ENCODE assay signal across 13 cellular contexts in genomic region chr1:45864765-45865164, GRCh38.
DNase-seq lines count a peak whose midpoint lies in the region; ATAC-seq and TF ChIP-seq lines count a peak whose summit lies in the region.
"Had no signal": no experiment of that assay in that cellular context is flagged by ENCODE, and none has a peak within 500 bp of the region (broad histone marks: within the 10 kb centered on the region; RNA-seq: fewer than 3 reads in every experiment).

No MANE protein-coding gene starts in this region.

- H3K36me3 ChIP-seq in WERI-Rb-1 (no peaks in the 10 kb centered on the region), thoracic aorta (no peaks in the 10 kb centered on the region)

- H3K9me3 ChIP-seq in WERI-Rb-1 (ENCODE audit: severe bottlenecking) (no peaks in the 10 kb centered on the region), thoracic aorta (no peaks in the 10 kb centered on the region)

- no peak for ATAC-seq in activated T-cell treated with anti-CD3 and anti-CD28 coated beads, Interleukin-2, amount 50 U/mL, for 72 hours (replicated peaks in 1 of 2)
- ATAC-seq in activated T-cell treated with anti-CD3 and anti-CD28 coated beads, Interleukin-2, amount 50 U/mL, for 4 hours: no peak
- no peak for ATAC-seq in thoracic aorta (ENCODE audit: insufficient number of reproducible peaks, low FRiP score, low read depth)
- no peak for ATAC-seq in stimulated activated naive B cell treated with anti-CD40 and anti-IgM and Interleukin-4, amounts not matched to agents 10 μg/mL and 1 μg/mL and 100 μg/mL, for 72 hours (replicated peaks)

- H3K27ac Mint-ChIP-seq in activated T-cell treated with anti-CD3 and anti-CD28 coated beads, Interleukin-2, amount 50 U/mL, for 72 hours: peak overlapping the region; percentile 15
- peak overlapping the region; percentile 93 for H3K27ac Mint-ChIP-seq in glutamatergic neuron (ENCODE audit: unreplicated experiment)
- H3K27ac Mint-ChIP-seq in stimulated activated naive B cell treated with anti-CD40 and anti-IgM and Interleukin-4, amounts not matched to agents 10 μg/mL and 1 μg/mL and 100 μg/mL, for 72 hours: no peak overlapping the region
- H3K27ac Mint-ChIP-seq: activated B cell treated with CpG ODN at 0.5 μM for 24 hours, progenitor cell of endocrine pancreas had no signal

- peaks cover 42% of the 10 kb centered on the region for H3K4me1 Mint-ChIP-seq in activated T-cell treated with anti-CD3 and anti-CD28 coated beads, Interleukin-2, amount 50 U/mL, for 72 hours (ENCODE audit: low read depth)
- H3K4me1 Mint-ChIP-seq in activated T-cell treated with anti-CD3 and anti-CD28 coated beads, Interleukin-2, amount 50 U/mL, for 4 hours (ENCODE audit: low read depth): peaks cover 19% of the 10 kb centered on the region
- peaks cover 42% of the 10 kb centered on the region for H3K4me1 Mint-ChIP-seq in glutamatergic neuron (ENCODE audit: low read depth, unreplicated experiment)
- peaks cover 10% of the 10 kb centered on the region in 2 donors for H3K4me1 Mint-ChIP-seq in stimulated activated naive B cell treated with anti-CD40 and anti-IgM and Interleukin-4, amounts not matched to agents 10 μg/mL and 1 μg/mL and 100 μg/mL, for 72 hours

- TF ChIP-seq CTCF in WERI-Rb-1 (IDR thresholded peaks at IDR 0.05; ENCODE audit: low read depth, low read length) (no peak), glutamatergic neuron (IDR thresholded peaks at IDR 0.05; ENCODE audit: partially characterized antibody, unreplicated experiment) (no peak), thoracic aorta (IDR thresholded peaks at IDR 0.05) (no peak)

- H3K4me3 ChIP-seq in WERI-Rb-1 (ENCODE audit: low read depth, low read length): peak overlapping the region; percentile 36
- H3K4me3 ChIP-seq in thoracic aorta: peak overlapping the region; percentile 31

- H3K27me3 Mint-ChIP-seq in activated T-cell treated with anti-CD3 and anti-CD28 coated beads, Interleukin-2, amount 50 U/mL, for 72 hours (ENCODE audit: low read depth): no peaks in the 10 kb centered on the region
- no peaks in the 10 kb centered on the region for H3K27me3 Mint-ChIP-seq in activated T-cell treated with anti-CD3 and anti-CD28 coated beads, Interleukin-2, amount 50 U/mL, for 4 hours (ENCODE audit: low read depth)
- no peaks in the 10 kb centered on the region for H3K27me3 Mint-ChIP-seq in glutamatergic neuron (ENCODE audit: unreplicated experiment)
- H3K27me3 Mint-ChIP-seq in stimulated activated naive B cell treated with anti-CD40 and anti-IgM and Interleukin-4, amounts not matched to agents 10 μg/mL and 1 μg/mL and 100 μg/mL, for 72 hours: no peaks in the 10 kb centered on the region
- H3K27me3 Mint-ChIP-seq: activated B cell treated with CpG ODN at 0.5 μM for 24 hours, progenitor cell of endocrine pancreas had no signal

- H3K27me3 ChIP-seq in WERI-Rb-1 (ENCODE audit: insufficient read depth, low read depth, severe bottlenecking) (no peaks in the 10 kb centered on the region), thoracic aorta (replicated peaks; ENCODE audit: insufficient read depth) (no peaks in the 10 kb centered on the region)

- peak overlapping the region in 1 of 2 donors; percentile 74 for H3K4me3 Mint-ChIP-seq in activated T-cell treated with anti-CD3 and anti-CD28 coated beads, Interleukin-2, amount 50 U/mL, for 72 hours
- H3K4me3 Mint-ChIP-seq in activated T-cell treated with anti-CD3 and anti-CD28 coated beads, Interleukin-2, amount 50 U/mL, for 4 hours: no peak overlapping the region
- peak overlapping the region; percentile 73 for H3K4me3 Mint-ChIP-seq in glutamatergic neuron (ENCODE audit: unreplicated experiment)
- H3K4me3 Mint-ChIP-seq in stimulated activated naive B cell treated with anti-CD40 and anti-IgM and Interleukin-4, amounts not matched to agents 10 μg/mL and 1 μg/mL and 100 μg/mL, for 72 hours: no peak overlapping the region
- H3K4me3 Mint-ChIP-seq: activated B cell treated with CpG ODN at 0.5 μM for 24 hours had no signal

- H3K9me3 Mint-ChIP-seq in activated T-cell treated with anti-CD3 and anti-CD28 coated beads, Interleukin-2, amount 50 U/mL, for 72 hours: no peaks in the 10 kb centered on the region
- H3K9me3 Mint-ChIP-seq in activated T-cell treated with anti-CD3 and anti-CD28 coated beads, Interleukin-2, amount 50 U/mL, for 4 hours: no peaks in the 10 kb centered on the region
- H3K9me3 Mint-ChIP-seq in glutamatergic neuron (ENCODE audit: unreplicated experiment): peaks cover 1% of the 10 kb centered on the region
- H3K9me3 Mint-ChIP-seq in stimulated activated naive B cell treated with anti-CD40 and anti-IgM and Interleukin-4, amounts not matched to agents 10 μg/mL and 1 μg/mL and 100 μg/mL, for 72 hours: no peaks in the 10 kb centered on the region
- H3K9me3 Mint-ChIP-seq: activated B cell treated with CpG ODN at 0.5 μM for 24 hours had no signal

- peak overlapping the region; percentile 68 for H3K27ac ChIP-seq in WERI-Rb-1
- H3K27ac ChIP-seq in thoracic aorta: no peak overlapping the region
- H3K27ac ChIP-seq: C4-2B had no signal

- H3K4me1 ChIP-seq in thoracic aorta (ENCODE audit: control insufficient read depth in 1 of 2, low read depth in 2 of 2): no peaks in the 10 kb centered on the region

- no peak for DNase-seq in activated T-cell treated with anti-CD3 and anti-CD28 coated beads, Interleukin-2, amount 50 U/mL, for 72 hours
- DNase-seq in activated T-cell treated with anti-CD3 and anti-CD28 coated beads, Interleukin-2, amount 50 U/mL, for 4 hours: no peak
- DNase-seq in WERI-Rb-1 (no peak), glutamatergic neuron (no peak), thoracic aorta (ENCODE audit: low spot score) (no peak), HK-2 (ENCODE audit: unreplicated experiment) (no peak)
- no peak for DNase-seq in stimulated activated CD4-positive, alpha-beta T cell treated with anti-CD3 and anti-CD28 coated beads, Interleukin-4, amount 100 ng/mL, for 4 hours
- no peak for DNase-seq in stimulated activated naive B cell treated with anti-CD40 and anti-IgM and Interleukin-4, amounts not matched to agents 10 μg/mL and 1 μg/mL and 100 μg/mL, for 72 hours
- DNase-seq: activated B cell treated with CpG ODN at 0.5 μM for 24 hours; activated gamma-delta T cell; effector CD8-positive, alpha-beta T cell had no signal

- no peaks in the 10 kb centered on the region for H3K36me3 Mint-ChIP-seq in activated T-cell treated with anti-CD3 and anti-CD28 coated beads, Interleukin-2, amount 50 U/mL, for 72 hours (ENCODE audit: insufficient read depth in 2 of 2)
- H3K36me3 Mint-ChIP-seq in activated T-cell treated with anti-CD3 and anti-CD28 coated beads, Interleukin-2, amount 50 U/mL, for 4 hours (ENCODE audit: insufficient read depth): no peaks in the 10 kb centered on the region
- H3K36me3 Mint-ChIP-seq in glutamatergic neuron (ENCODE audit: unreplicated experiment): no peaks in the 10 kb centered on the region
- H3K36me3 Mint-ChIP-seq in stimulated activated naive B cell treated with anti-CD40 and anti-IgM and Interleukin-4, amounts not matched to agents 10 μg/mL and 1 μg/mL and 100 μg/mL, for 72 hours: peaks cover 3 to 4% of the 10 kb centered on the region in 2 donors
